13 cellular contexts compared by ENCODE assay signal in the genomic region with DNA sequence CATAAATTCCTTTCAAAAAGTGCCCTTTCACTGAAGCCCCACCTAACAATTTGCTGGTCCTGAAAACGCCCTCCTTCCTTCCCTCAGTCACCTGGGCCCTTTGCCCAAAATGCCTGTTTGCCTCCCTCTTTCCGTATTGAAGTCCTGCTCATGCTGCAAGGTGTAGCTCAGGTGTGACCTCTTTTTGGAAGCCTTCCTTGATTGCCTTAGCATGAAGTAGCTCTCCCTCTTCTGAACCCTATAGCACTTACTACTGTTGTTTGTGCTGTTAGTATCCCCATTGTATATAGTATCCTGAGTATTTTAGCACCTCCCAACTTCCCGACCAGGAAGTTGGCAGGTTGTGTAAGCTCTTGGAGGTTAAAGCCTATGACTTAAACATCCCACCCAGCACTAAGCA. TPM values are rescaled to one million over a fixed set of nuclear protein-coding genes. Genes with fewer than 3 reads are reported as not detected.
DNase-seq lines count a peak whose midpoint lies in the region; ATAC-seq, FAIRE-seq and TF ChIP-seq lines count a peak whose summit lies in the region.
"Had no signal": no experiment of that assay in that cellular context is flagged by ENCODE, and none has a peak within 500 bp of the region (broad histone marks: within the 10 kb centered on the region; RNA-seq: fewer than 3 reads in every experiment).

No MANE protein-coding gene starts in this region.

- intact Hi-C loops in natural killer cell (cut with micrococcal nuclease): no loop called here

- no peaks in the 10 kb centered on the region for H3K4me1 ChIP-seq in CD8-positive, alpha-beta memory T cell (ENCODE audit: insufficient read depth, low read length)

- peak overlapping the region in 5 of 7 donors; percentile 37 to 88 (median 48) for H3K4me3 Mint-ChIP-seq in CD8-positive, alpha-beta memory T cell
- H3K4me3 Mint-ChIP-seq in natural killer cell: peak overlapping the region; percentile 55
- H3K4me3 Mint-ChIP-seq: HFFc6 had no signal

- no peaks in the 10 kb centered on the region for H3K9me3 Mint-ChIP-seq in CD8-positive, alpha-beta memory T cell
- H3K9me3 Mint-ChIP-seq in natural killer cell: no peaks in the 10 kb centered on the region
- H3K9me3 Mint-ChIP-seq: HFFc6; stimulated activated naive CD8-positive, alpha-beta T cell treated with anti-CD3 and anti-CD28 coated beads, Interleukin-15, amount 100 ng/mL, for 72 hours had no signal

- in situ Hi-C loops in KBM-7 (cut with MboI; ENCODE audit: low pct_unique_long_range_greater_than_20kb, low sequenced_read_pairs): loop anchor here (25.0 kb wide), 2 partner anchors 314 to 389 kb away; no protein-coding TSS in a partner anchor

- CTCF ChIA-PET in CD8-positive, alpha-beta memory T cell (lab: Charles Lee): interaction anchor here (0.9 to 3.1 kb wide), 5 partner anchors 9 to 20 kb away, joined by 3 to 15 read pairs (median 3); a partner anchor contains a TSS

- no peak for DNase-seq in CD8-positive, alpha-beta memory T cell
- DNase-seq in KBM-7: peak; percentile 35
- DNase-seq in bronchial epithelial cell (ENCODE audit: low read depth): peak; percentile 27
- DNase-seq in natural killer cell: no peak
- DNase-seq in COLO829 (ENCODE audit: low spot score): no peak
- no peak for DNase-seq in activated CD8-positive, alpha-beta memory T cell treated with anti-CD3 and anti-CD28 coated beads, Interleukin-2, amount 50 U/mL, for 48 hours
- DNase-seq: effector memory CD4-positive, alpha-beta T cell; HFFc6; NCI-H1694 treated with DMSO at 0.1 percent for 48 hours; stimulated activated naive CD8-positive, alpha-beta T cell treated with anti-CD3 and anti-CD28 coated beads, Interleukin-15, amount 100 ng/mL, for 72 hours had no signal

- H3K4me1 Mint-ChIP-seq in CD8-positive, alpha-beta memory T cell: peaks cover 15 to 26% (median 21%) of the 10 kb centered on the region in 3 donors
- H3K4me1 Mint-ChIP-seq in natural killer cell: peaks cover 7 to 15% of the 10 kb centered on the region in 2 donors

- no peak overlapping the region for H3K4me3 ChIP-seq in CD8-positive, alpha-beta memory T cell (ENCODE audit: low read length)
- no peak overlapping the region for H3K4me3 ChIP-seq in bronchial epithelial cell (ENCODE audit: low read depth, low read length)

- TF ChIP-seq CTCF in bronchial epithelial cell (IDR thresholded peaks at IDR 0.05; ENCODE audit: insufficient read depth, low read length, severe bottlenecking) (no peak), natural killer cell (IDR thresholded peaks at IDR 0.05) (no peak)

- H3K27ac Mint-ChIP-seq in CD8-positive, alpha-beta memory T cell: peak overlapping the region in 4 of 8 donors; percentile 0 to 79 (median 62)
- no peak overlapping the region for H3K27ac Mint-ChIP-seq in natural killer cell
- H3K27ac Mint-ChIP-seq: HFFc6; stimulated activated naive CD8-positive, alpha-beta T cell treated with anti-CD3 and anti-CD28 coated beads, Interleukin-15, amount 100 ng/mL, for 72 hours had no signal

- ATAC-seq in natural killer cell (no peak), GM19324 (IDR thresholded peaks at IDR 0.05; ENCODE audit: low FRiP score, unreplicated experiment) (no peak)
- ATAC-seq: stimulated activated naive CD8-positive, alpha-beta T cell treated with anti-CD3 and anti-CD28 coated beads, Interleukin-15, amount 100 ng/mL, for 72 hours had no signal

- H3K36me3 Mint-ChIP-seq in CD8-positive, alpha-beta memory T cell: peaks cover 0 to 5% (median 2%) of the 10 kb centered on the region in 3 donors
- no peaks in the 10 kb centered on the region for H3K36me3 Mint-ChIP-seq in natural killer cell

- no peak overlapping the region for H3K27ac ChIP-seq in CD8-positive, alpha-beta memory T cell (ENCODE audit: low read depth, low read length)
- H3K27ac ChIP-seq: C4-2B had no signal

- H3K9me3 ChIP-seq in CD8-positive, alpha-beta memory T cell (ENCODE audit: low read length): no peaks in the 10 kb centered on the region
- H3K9me3 ChIP-seq: SK-N-SH had no signal

- peaks cover 1 to 5% of the 10 kb centered on the region in 2 donors for H3K27me3 Mint-ChIP-seq in CD8-positive, alpha-beta memory T cell
- H3K27me3 Mint-ChIP-seq in natural killer cell (ENCODE audit: low read depth in 2 of 2): peaks cover 3 to 8% of the 10 kb centered on the region in 2 donors
- H3K27me3 Mint-ChIP-seq: stimulated activated naive CD8-positive, alpha-beta T cell treated with anti-CD3 and anti-CD28 coated beads, Interleukin-15, amount 100 ng/mL, for 72 hours had no signal

- no peak for FAIRE-seq in bronchial epithelial cell (lab: Jason Lieb, UNC)

- H3K36me3 ChIP-seq in CD8-positive, alpha-beta memory T cell (ENCODE audit: insufficient read depth, low read length): no peaks in the 10 kb centered on the region
- no peaks in the 10 kb centered on the region for H3K36me3 ChIP-seq in bronchial epithelial cell (ENCODE audit: control insufficient read depth, insufficient read depth, low read length)

- H3K27me3 ChIP-seq in CD8-positive, alpha-beta memory T cell (ENCODE audit: insufficient read depth, low read length, poor library complexity, severe bottlenecking): no peaks in the 10 kb centered on the region
- H3K27me3 ChIP-seq in bronchial epithelial cell (ENCODE audit: control insufficient read depth, insufficient read depth, low read length): no peaks in the 10 kb centered on the region

- POLR2A ChIA-PET in CD8-positive, alpha-beta memory T cell (lab: Charles Lee): no interaction called here

RNA-seq across cellular contexts. Expression of a gene that starts 1.7 kb away (rescaled TPM):
- 1 to 10 TPM; 3.7 to 4.1 TPM for total RNA-seq in CD8-positive, alpha-beta memory T cell
- polyA plus RNA-seq in CD8-positive, alpha-beta memory T cell: 4.0 TPM
- total RNA-seq in bronchial epithelial cell (17.1 and 26.0 TPM in 2 replicates), natural killer cell (1 to 10 TPM; 1.2 to 2.6 (median 1.6) TPM)

RNA-seq across cellular contexts. Expression of a gene that starts 19.4 kb away (rescaled TPM):
- 10 to 100 TPM; 38.3 to 38.9 TPM for total RNA-seq in CD8-positive, alpha-beta memory T cell
- 10.2 TPM for polyA plus RNA-seq in CD8-positive, alpha-beta memory T cell
- 17.3 and 22.4 TPM in 2 replicates for total RNA-seq in bronchial epithelial cell
- total RNA-seq in natural killer cell: 10 to 100 TPM; 39.9 to 47.9 (median 45.8) TPM

Comparison
In these comparisons a context has a peak if more than half of its experiments do, and no peak if none do; other contexts are left out.
1. DNase-seq: peak in KBM-7 (single experiment) and bronchial epithelial cell (single experiment); none in CD8-positive, alpha-beta memory T cell (0 of 5), natural killer cell (single experiment), COLO829 (single experiment) and activated CD8-positive, alpha-beta memory T cell treated with anti-CD3 and anti-CD28 coated beads, Interleukin-2, amount 50 U/mL, for 48 hours (single experiment).